ENCODE assay signal across 8 cellular contexts in the genomic region with DNA sequence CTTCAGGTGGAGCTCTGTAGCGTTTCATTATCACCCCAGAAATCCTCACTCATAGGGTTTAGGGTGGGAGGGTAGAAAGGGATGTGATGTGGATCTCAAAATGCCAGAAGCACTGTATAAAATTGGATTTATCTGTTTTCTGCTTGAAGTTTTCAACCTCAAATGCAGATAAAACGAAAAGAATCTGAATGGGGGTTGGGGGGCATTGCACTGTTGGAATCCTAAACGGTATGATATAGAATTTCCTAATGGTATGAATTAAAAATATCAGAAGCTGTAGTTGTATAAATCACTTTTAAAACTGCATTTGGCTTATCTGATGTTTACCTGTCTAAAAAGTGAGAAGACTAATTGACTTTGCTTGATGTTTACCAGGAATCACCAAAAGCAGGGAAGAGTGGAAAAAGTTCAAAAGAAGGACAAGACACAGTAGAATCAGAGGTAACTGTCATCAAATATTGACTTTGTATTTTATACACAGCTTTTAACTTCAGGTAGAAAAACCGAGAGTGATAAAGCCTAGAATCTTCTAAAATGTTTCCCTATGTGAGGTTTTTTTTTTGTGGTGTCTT. TPM values are rescaled to one million over a fixed set of nuclear protein-coding genes. Genes with fewer than 3 reads are reported as not detected.
DNase-seq lines count a peak whose midpoint lies in the region; ATAC-seq and TF ChIP-seq lines count a peak whose summit lies in the region.

No MANE protein-coding gene starts in this region.

- H2BK120ac ChIP-seq in IMR-90 (ENCODE audit: low read depth, low read length), result no peak overlapping the region

- H4K91ac ChIP-seq in IMR-90 (ENCODE audit: insufficient read depth, low read depth, low read length), result no peak overlapping the region

- no peaks in the 10 kb centered on the region for H3K9me3 ChIP-seq in A673 (ENCODE audit: low read depth, low read length, poor library complexity, severe bottlenecking)
- H3K9me3 ChIP-seq in IMR-90 (ENCODE audit: control insufficient read depth, insufficient read depth, low read length), result no peaks in the 10 kb centered on the region; the same call in 1 of the 2 replicates
- no peaks in the 10 kb centered on the region for H3K9me3 ChIP-seq in muscle layer of duodenum (ENCODE audit: control insufficient read depth in 1 of 2, low read length in 2 of 2)

- CTCF ChIA-PET in A673 (lab: Charles Lee), result interaction anchor here (1.1 kb wide), 1 partner anchor 8 kb away, joined by 5 read pairs; no protein-coding TSS in a partner anchor
- CTCF ChIA-PET in IMR-90 (lab: Yijun Ruan, JAX), result interaction anchor here (1.5 kb wide), 1 partner anchor 8 kb away, joined by 10 read pairs; no protein-coding TSS in a partner anchor

- no peak overlapping the region for H3K4ac ChIP-seq in IMR-90 (ENCODE audit: low read depth, low read length)

- H2BK15ac ChIP-seq in IMR-90 (ENCODE audit: low read depth, low read length), result no peak overlapping the region

- no peak for DNase-seq in A673 (ENCODE audit: low spot score)
- DNase-seq in IMR-90, result no peak
- no peak for DNase-seq in choroid plexus epithelial cell (ENCODE audit: low read depth)
- no peak for DNase-seq in NCI-H1694 (lab: John Stamatoyannopoulos, UW)
- no peak for DNase-seq in NCI-H226
- DNase-seq in stimulated activated CD4-positive, alpha-beta T cell treated with anti-CD3 and anti-CD28 coated beads, Interleukin-2, amount 100 ng/mL, for 48 hours, result no peak
- no peak for DNase-seq in NCI-H128 (lab: John Stamatoyannopoulos, UW; ENCODE audit: unreplicated experiment)

- H2BK20ac ChIP-seq in IMR-90 (ENCODE audit: low read depth, low read length), result no peak overlapping the region

- intact Hi-C loops in A673 (cut with micrococcal nuclease; ENCODE audit: unreplicated experiment) (loop anchor here (5.0 kb wide), 2 partner anchors 185 to 325 kb away; partner anchors contain the start of gene HSP90AA1), IMR-90 (cut with micrococcal nuclease) (no loop called here)

- H3K27me3 ChIP-seq in A673 (replicated peaks; ENCODE audit: insufficient read depth, low read depth, low read length, poor library complexity) (no peaks in the 10 kb centered on the region), IMR-90 (ENCODE audit: control insufficient read depth, insufficient read depth, low read length) (peaks cover 10% of the 10 kb centered on the region), muscle layer of duodenum (ENCODE audit: low read depth, low read length) (no peaks in the 10 kb centered on the region)

- H3K18ac ChIP-seq in IMR-90 (ENCODE audit: low read depth, low read length), result no peak overlapping the region

- H3K4me1 ChIP-seq in A673 (ENCODE audit: insufficient read depth, low read length, poor library complexity, severe bottlenecking) (no peaks in the 10 kb centered on the region), IMR-90 (ENCODE audit: control insufficient read depth, insufficient read depth, low read length) (no peaks in the 10 kb centered on the region), muscle layer of duodenum (ENCODE audit: control insufficient read depth in 1 of 2, insufficient read depth in 2 of 2, low read length in 2 of 2) (peaks cover 0 to 9% of the 10 kb centered on the region in 2 donors)

- H3K27ac ChIP-seq in A673 (ENCODE audit: low read depth, low read length, poor library complexity, severe bottlenecking) (peak overlapping the region; percentile 49), IMR-90 (ENCODE audit: insufficient read depth, low read length) (no peak overlapping the region), muscle layer of duodenum (ENCODE audit: low read length) (no peak overlapping the region)

- no peak overlapping the region for H3K23ac ChIP-seq in IMR-90 (ENCODE audit: low read depth, low read length)

- no peak overlapping the region for H4K8ac ChIP-seq in IMR-90 (ENCODE audit: low read depth in 2 of 2, low read length in 2 of 2)

- WGBS in IMR-90 (ENCODE audit: extremely low coverage in 2 of 2, insufficient read length in 1 of 2), 2 experiments, result no CpG with 5 or more reads among the region's 4 CpGs

- H3K9me1 ChIP-seq in IMR-90 (ENCODE audit: insufficient read depth, low read length), result peaks cover 4% of the 10 kb centered on the region; the same call in 1 of the 2 replicates

- peak overlapping the region; percentile 98 for H3K4me2 ChIP-seq in IMR-90 (ENCODE audit: low read depth, low read length)

- H3K79me1 ChIP-seq in IMR-90 (ENCODE audit: low read depth in 1 of 2, low read length in 2 of 2), result peaks cover 3 to 8% of the 10 kb centered on the region in 2 experiments; a peak in 1 of 4 replicates

- peak overlapping the region; percentile 80 for H3K4me3 ChIP-seq in A673 (ENCODE audit: low read depth, low read length, poor library complexity, severe bottlenecking)
- H3K4me3 ChIP-seq in IMR-90 (ENCODE audit: insufficient read depth, low read depth, low read length), result peak overlapping the region; percentile 96
- H3K4me3 ChIP-seq in choroid plexus epithelial cell (ENCODE audit: low read depth, low read length), result peak overlapping the region; percentile 68
- H3K4me3 ChIP-seq in muscle layer of duodenum (ENCODE audit: low read depth in 1 of 2, low read length in 2 of 2), result peak overlapping the region; percentile 61 to 75

- H3K56ac ChIP-seq in IMR-90 (ENCODE audit: extremely low read depth, insufficient read depth, low read length), result no peak overlapping the region

- dilution Hi-C loops in IMR-90 (cut with HindIII; ENCODE audit: low sequenced_read_pairs, unreplicated experiment), result no loop called here

- BruUV-seq in A673 (replicated peaks; lab: Mats Ljungman, UMichigan) (no TSS peak), IMR-90 (replicated peaks; lab: Mats Ljungman, UMichigan) (no TSS peak)

- H2AK9ac ChIP-seq in IMR-90 (replicated peaks; ENCODE audit: low read depth, low read length, poor library complexity), result peak overlapping the region; percentile 46

- no peak overlapping the region for H2BK5ac ChIP-seq in IMR-90 (ENCODE audit: low read depth, low read length, poor library complexity, severe bottlenecking)

- no peak for ATAC-seq in IMR-90 (ENCODE audit: low read depth)

- H4K5ac ChIP-seq in IMR-90 (ENCODE audit: low read depth, low read length), result no peak overlapping the region

- no peak overlapping the region for H2AK5ac ChIP-seq in IMR-90 (ENCODE audit: low read depth, low read length)

- POLR2A ChIA-PET in A673 (lab: Charles Lee; ENCODE audit: low non-redundant PET) (interaction anchor here (0.7 kb wide), 1 partner anchor 364 kb away, joined by 4 read pairs; no protein-coding TSS in a partner anchor), IMR-90 (lab: Charles Lee; ENCODE audit: unreplicated experiment) (no interaction called here)

- H3K9ac ChIP-seq in IMR-90 (ENCODE audit: low read depth, low read length), result peak overlapping the region; percentile 56; the same call in 1 of the 2 replicates

- peaks cover 4% of the 10 kb centered on the region for H4K20me1 ChIP-seq in IMR-90 (ENCODE audit: insufficient read depth, low read length)

- no peak for TF ChIP-seq CTCF in A673 (conservative IDR thresholded peaks at IDR 0.05; ENCODE audit: low read depth, low read length)
- TF ChIP-seq CTCF in IMR-90 (conservative IDR thresholded peaks at IDR 0.05; ENCODE audit: low read depth, low read length), result no peak
- no peak for TF ChIP-seq CTCF in choroid plexus epithelial cell (conservative IDR thresholded peaks at IDR 0.05; ENCODE audit: low read depth, low read length)

- no peak overlapping the region for H3K14ac ChIP-seq in IMR-90 (replicated peaks; ENCODE audit: low read depth, low read length)

- H3K36me3 ChIP-seq in A673 (ENCODE audit: insufficient read depth, low read length, poor library complexity, severe bottlenecking), result no peaks in the 10 kb centered on the region
- peaks cover 7% of the 10 kb centered on the region; the same call in 1 of the 2 replicates for H3K36me3 ChIP-seq in IMR-90 (ENCODE audit: control insufficient read depth, insufficient read depth, low read length)
- H3K36me3 ChIP-seq in muscle layer of duodenum (ENCODE audit: control insufficient read depth in 1 of 2, insufficient read depth in 2 of 2, low read length in 2 of 2), result peaks cover 0 to 4% of the 10 kb centered on the region in 2 donors

- TF ChIP-seq RAD21 in IMR-90 (IDR thresholded peaks at IDR 0.05; ENCODE audit: low read length), result no peak

- peak overlapping the region; percentile 91 for H2AFZ ChIP-seq in IMR-90 (replicated peaks; ENCODE audit: low read length, poor library complexity)

- in situ Hi-C loops in IMR-90 (cut with MboI; ENCODE audit: low sequenced_read_pairs), result loop anchor here (25.0 kb wide), 1 partner anchor 550 kb away; the partner anchor contains the start of genes MOK and ZNF839

- no peak for TF ChIP-seq POLR2A in IMR-90 (IDR thresholded peaks at IDR 0.05; ENCODE audit: low read depth, low read length)

TF ChIP-seq in IMR-90, 13 proteins besides CTCF, POLR2A, EP300 and RAD21:
- TF ChIP-seq MAZ (IDR thresholded peaks at IDR 0.05; ENCODE audit: borderline replicate concordance, low read depth, low read length) (no peak), CEBPB (IDR thresholded peaks at IDR 0.05; ENCODE audit: low read depth, low read length) (no peak), BHLHE40 (IDR thresholded peaks at IDR 0.05; ENCODE audit: low read depth, low read length) (no peak), USF2 (IDR thresholded peaks at IDR 0.05; ENCODE audit: low read depth, low read length) (no peak), MAFK (IDR thresholded peaks at IDR 0.05; ENCODE audit: low read depth, low read length) (no peak), NFE2L2 (IDR thresholded peaks at IDR 0.05; ENCODE audit: low read depth, low read length) (no peak)
- TF ChIP-seq, protein P1, sequence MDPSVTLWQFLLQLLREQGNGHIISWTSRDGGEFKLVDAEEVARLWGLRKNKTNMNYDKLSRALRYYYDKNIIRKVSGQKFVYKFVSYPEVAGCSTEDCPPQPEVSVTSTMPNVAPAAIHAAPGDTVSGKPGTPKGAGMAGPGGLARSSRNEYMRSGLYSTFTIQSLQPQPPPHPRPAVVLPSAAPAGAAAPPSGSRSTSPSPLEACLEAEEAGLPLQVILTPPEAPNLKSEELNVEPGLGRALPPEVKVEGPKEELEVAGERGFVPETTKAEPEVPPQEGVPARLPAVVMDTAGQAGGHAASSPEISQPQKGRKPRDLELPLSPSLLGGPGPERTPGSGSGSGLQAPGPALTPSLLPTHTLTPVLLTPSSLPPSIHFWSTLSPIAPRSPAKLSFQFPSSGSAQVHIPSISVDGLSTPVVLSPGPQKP (IDR thresholded peaks at IDR 0.05; ENCODE audit: borderline replicate concordance, low read depth, low read length), result no peak

RNA-seq across cellular contexts. Expression of gene PPP2R5C, which starts 1.1 kb away (rescaled TPM):
- total RNA-seq in A673 (2021) (113 and 124 TPM in 2 replicates), IMR-90 (2012; rRNA removed) (78.7 and 107 TPM in 2 replicates)
- polyA plus RNA-seq in IMR-90 (2012; rRNA removed), result 56.7 and 65.9 TPM in 2 replicates
- polyA plus RNA-seq in IMR-90 (2012; cell fraction: cytosol; rRNA removed), result 15.8 and 38.8 TPM in 2 replicates
- 29.0 and 68.7 TPM in 2 replicates for polyA plus RNA-seq in IMR-90 (2012; cell fraction: nucleus; rRNA removed; ENCODE audit: low replicate concordance)
